20 cellular contexts compared by ENCODE assay signal in genomic region chr6:88815491-88815890, GRCh38.
A peak's percentile ranks its signal among the peaks of the same experiment; 100 is the strongest.
DNase-seq lines count a peak whose midpoint lies in the region; ATAC-seq, FAIRE-seq and TF ChIP-seq lines count a peak whose summit lies in the region.
"Had no signal": no experiment of that assay in that cellular context is flagged by ENCODE, and none has a peak within 500 bp of the region (broad histone marks: within the 10 kb centered on the region; RNA-seq: fewer than 3 reads in every experiment).

No MANE protein-coding gene starts in this region.

- CTCF ChIA-PET in HepG2 (lab: Yijun Ruan, JAX; ENCODE audit: low intra/inter-chr PET ratio, low total read pairs) = no interaction called here

- H3K4me1 ChIP-seq in liver (ENCODE audit: control insufficient read depth in 4 of 4, insufficient read depth in 4 of 4, low read length in 3 of 4) (peaks cover 2 to 17% (median 4%) of the 10 kb centered on the region in 4 donors), HepG2 (ENCODE audit: insufficient read depth, low read length) (peaks cover 18% of the 10 kb centered on the region), thyroid gland (peaks cover 5 to 12% of the 10 kb centered on the region in 2 donors)

- H3K36me3 Mint-ChIP-seq in stimulated activated effector memory CD8-positive, alpha-beta T cell treated with anti-CD3 and anti-CD28 coated beads, Interleukin-12 subunit alpha, Interleukin-12 subunit beta, amount 100 ng/mL, for 72 hours = no peaks in the 10 kb centered on the region

- BruUV-seq in HepG2 (replicated peaks; lab: Mats Ljungman, UMichigan) = no TSS peak

- in situ Hi-C loops in HepG2 (cut with HindIII; ENCODE audit: extremely low pct_ligation_motif_present, low pct_unique_long_range_greater_than_20kb) = no loop called here

- TF ChIP-seq RAD21 in liver (IDR thresholded peaks at IDR 0.05) = no peak
- no peak for TF ChIP-seq RAD21 in HepG2 (CRISPR knock-in tag; IDR thresholded peaks at IDR 0.05)

- H4K20me1 ChIP-seq in HepG2 (ENCODE audit: insufficient read depth, low read length) = no peaks in the 10 kb centered on the region; the same call in 1 of the 2 replicates

- no peak for TF ChIP-seq EP300 in HepG2 (IDR thresholded peaks at IDR 0.05; ENCODE audit: low read depth in 2 of 2, low read length in 2 of 2)
- TF ChIP-seq EP300 in HepG2 (CRISPR knock-in tag; IDR thresholded peaks at IDR 0.05; ENCODE audit: borderline replicate concordance) = no peak

- peak overlapping the region; percentile 32 for H3K27ac Mint-ChIP-seq in stimulated activated effector memory CD8-positive, alpha-beta T cell treated with anti-CD3 and anti-CD28 coated beads, Interleukin-12 subunit alpha, Interleukin-12 subunit beta, amount 100 ng/mL, for 72 hours
- H3K27ac Mint-ChIP-seq: CD4-positive, CD25-positive, alpha-beta regulatory T cell had no signal

- WGBS in liver = 57% methylated on average over 5 of the region's 5 CpGs
- WGBS in HepG2 (ENCODE audit: low lambda C conversion rate) = 91% methylated on average over 5 of the region's 5 CpGs
- 84 to 87% methylated on average over 5 of the region's 5 CpGs for WGBS in thyroid gland, 2 donors

- POLR2A ChIA-PET in HepG2 (lab: Yijun Ruan, JAX) = no interaction called here

- H3K9me3 ChIP-seq in liver (ENCODE audit: control insufficient read depth in 4 of 4, low read length in 3 of 4) (no peaks in the 10 kb centered on the region), HepG2 (ENCODE audit: low read length) (no peaks in the 10 kb centered on the region), thyroid gland (no peaks in the 10 kb centered on the region)

- H3K27me3 ChIP-seq in liver (ENCODE audit: control insufficient read depth in 4 of 4, insufficient read depth in 4 of 4, low read length in 3 of 4) = no peaks in the 10 kb centered on the region
- no peaks in the 10 kb centered on the region for H3K27me3 ChIP-seq in HepG2 (ENCODE audit: control insufficient read depth in 1 of 2, insufficient read depth in 2 of 2, low read length in 2 of 2)
- H3K27me3 ChIP-seq in thyroid gland = no peaks in the 10 kb centered on the region

- intact Hi-C loops in HepG2 (cut with micrococcal nuclease; ENCODE audit: unreplicated experiment) (no loop called here), thyroid gland (cut with DNase I) (no loop called here)

- H3K27ac ChIP-seq in liver (ENCODE audit: low read depth in 1 of 2, low read length in 2 of 2) (peak overlapping the region in 1 of 2 donors; percentile 31), HepG2 (ENCODE audit: extremely low read length, insufficient read depth, low read length) (no peak overlapping the region), thyroid gland (no peak overlapping the region)

- no peak for TF ChIP-seq CTCF in liver (IDR thresholded peaks at IDR 0.05; ENCODE audit: low read depth, low read length, missing input control)
- no peak for TF ChIP-seq CTCF in HepG2 (CRISPR knock-in tag; IDR thresholded peaks at IDR 0.05)
- no peak for TF ChIP-seq CTCF in thyroid gland (IDR thresholded peaks at IDR 0.05)

- no peak overlapping the region for H3K4me3 ChIP-seq in liver (ENCODE audit: low read depth in 1 of 3, low read length in 3 of 3)
- no peak overlapping the region for H3K4me3 ChIP-seq in HepG2 (replicated peaks in 1 of 3; ENCODE audit: insufficient read depth in 1 of 3, low read depth in 2 of 3, low read length in 3 of 3)
- no peak overlapping the region for H3K4me3 ChIP-seq in thyroid gland (replicated peaks in 1 of 3)

- TF ChIP-seq POLR2A in HepG2 (IDR thresholded peaks at IDR 0.05; ENCODE audit: insufficient read depth in 1 of 2, low read depth in 2 of 2, low read length in 2 of 2) (no peak), thyroid gland (IDR thresholded peaks at IDR 0.05) (no peak)

- DNase-seq in HepG2 (ENCODE audit: low spot score) (no peak), dermis microvascular lymphatic vessel endothelial cell (ENCODE audit: low read depth in 2 of 2) (peak; percentile 21 to 37), left lobe of liver (ENCODE audit: low spot score) (no peak), thyroid gland (no peak), activated gamma-delta T cell treated with Interleukin-2 at 50 U/mL for 16 hours (no peak)
- DNase-seq in stimulated activated effector memory CD8-positive, alpha-beta T cell treated with anti-CD3 and anti-CD28 coated beads, Interleukin-12 subunit alpha, Interleukin-12 subunit beta, amount 100 ng/mL, for 72 hours (ENCODE audit: low spot score in 2 of 2) = no peak
- DNase-seq: Calu3; CD4-positive, CD25-positive, alpha-beta regulatory T cell; DMS79; Karpas-422; NCI-H1105 treated with DMSO at 0.1 percent for 48 hours; NCI-H187; NCI-H82; SHP77 had no signal

- no peaks in the 10 kb centered on the region for H3K9me3 Mint-ChIP-seq in stimulated activated effector memory CD8-positive, alpha-beta T cell treated with anti-CD3 and anti-CD28 coated beads, Interleukin-12 subunit alpha, Interleukin-12 subunit beta, amount 100 ng/mL, for 72 hours

- no peak for FAIRE-seq in HepG2 (lab: Jason Lieb, UNC)
- FAIRE-seq: G401.6, GM12891, GM19239, H1 had no signal

- no peak overlapping the region for H3K9ac ChIP-seq in liver (ENCODE audit: low read depth in 1 of 2, low read length in 2 of 2)
- no peak overlapping the region for H3K9ac ChIP-seq in HepG2 (ENCODE audit: insufficient read depth, low read depth, low read length)

- peaks cover 2% of the 10 kb centered on the region for H3K79me2 ChIP-seq in HepG2 (ENCODE audit: insufficient read depth, low read length)

- H3K4me1 Mint-ChIP-seq in stimulated activated effector memory CD8-positive, alpha-beta T cell treated with anti-CD3 and anti-CD28 coated beads, Interleukin-12 subunit alpha, Interleukin-12 subunit beta, amount 100 ng/mL, for 72 hours = peaks cover 9% of the 10 kb centered on the region

- no peak overlapping the region for H3K4me2 ChIP-seq in HepG2 (ENCODE audit: low read depth, low read length)

- ATAC-seq in HepG2 (no peak; the same call in 2 of the 3 replicates), left lobe of liver (peak; percentile 64), HG03025 (IDR thresholded peaks at IDR 0.05; ENCODE audit: low FRiP score, unreplicated experiment) (no peak)
- peak; percentile 80 for ATAC-seq in stimulated activated effector memory CD8-positive, alpha-beta T cell treated with anti-CD3 and anti-CD28 coated beads, Interleukin-12 subunit alpha, Interleukin-12 subunit beta, amount 100 ng/mL, for 72 hours

- H3K36me3 ChIP-seq in liver (ENCODE audit: control insufficient read depth in 4 of 4, insufficient read depth in 3 of 4, low read depth in 1 of 4, low read length in 3 of 4) = no peaks in the 10 kb centered on the region
- no peaks in the 10 kb centered on the region for H3K36me3 ChIP-seq in HepG2 (replicated peaks in 1 of 2; ENCODE audit: control insufficient read depth in 1 of 2, insufficient read depth in 2 of 2, low read length in 2 of 2)
- H3K36me3 ChIP-seq in thyroid gland = no peaks in the 10 kb centered on the region

- H2AFZ ChIP-seq in HepG2 (ENCODE audit: low read length) = no peak overlapping the region

- no peak overlapping the region for H3K4me3 Mint-ChIP-seq in stimulated activated effector memory CD8-positive, alpha-beta T cell treated with anti-CD3 and anti-CD28 coated beads, Interleukin-12 subunit alpha, Interleukin-12 subunit beta, amount 100 ng/mL, for 72 hours
- H3K4me3 Mint-ChIP-seq: CD4-positive, CD25-positive, alpha-beta regulatory T cell had no signal

TF ChIP-seq in liver, 16 proteins besides CTCF, POLR2A, EP300 and RAD21:
- peak; percentile 37 for TF ChIP-seq SP1 (IDR thresholded peaks at IDR 0.05)
- TF ChIP-seq TAF1 (conservative IDR thresholded peaks at IDR 0.05) = no peak
- peak; percentile 57 to 60 for TF ChIP-seq GABPA (IDR thresholded peaks at IDR 0.05 in 1 of 2, conservative IDR thresholded peaks at IDR 0.05 in 1 of 2)

TF ChIP-seq in HepG2, 621 proteins besides CTCF, POLR2A, EP300 and RAD21 (continues in another document):
- TF ChIP-seq U2AF1 (optimal IDR thresholded peaks at IDR 0.05; ENCODE audit: low read depth, low read length) = no peak
- no peak for TF ChIP-seq ZNF740 (CRISPR knock-in tag; IDR thresholded peaks at IDR 0.05)
- TF ChIP-seq SCMH1 (CRISPR knock-in tag; IDR thresholded peaks at IDR 0.05; ENCODE audit: borderline replicate concordance) = no peak
- no peak for TF ChIP-seq HNF4G (IDR thresholded peaks at IDR 0.05; ENCODE audit: borderline replicate concordance, low read depth, low read length)
- no peak for TF ChIP-seq HNF4G (CRISPR knock-in tag; IDR thresholded peaks at IDR 0.05; ENCODE audit: borderline replicate concordance, low read depth)
- TF ChIP-seq, protein P1, sequence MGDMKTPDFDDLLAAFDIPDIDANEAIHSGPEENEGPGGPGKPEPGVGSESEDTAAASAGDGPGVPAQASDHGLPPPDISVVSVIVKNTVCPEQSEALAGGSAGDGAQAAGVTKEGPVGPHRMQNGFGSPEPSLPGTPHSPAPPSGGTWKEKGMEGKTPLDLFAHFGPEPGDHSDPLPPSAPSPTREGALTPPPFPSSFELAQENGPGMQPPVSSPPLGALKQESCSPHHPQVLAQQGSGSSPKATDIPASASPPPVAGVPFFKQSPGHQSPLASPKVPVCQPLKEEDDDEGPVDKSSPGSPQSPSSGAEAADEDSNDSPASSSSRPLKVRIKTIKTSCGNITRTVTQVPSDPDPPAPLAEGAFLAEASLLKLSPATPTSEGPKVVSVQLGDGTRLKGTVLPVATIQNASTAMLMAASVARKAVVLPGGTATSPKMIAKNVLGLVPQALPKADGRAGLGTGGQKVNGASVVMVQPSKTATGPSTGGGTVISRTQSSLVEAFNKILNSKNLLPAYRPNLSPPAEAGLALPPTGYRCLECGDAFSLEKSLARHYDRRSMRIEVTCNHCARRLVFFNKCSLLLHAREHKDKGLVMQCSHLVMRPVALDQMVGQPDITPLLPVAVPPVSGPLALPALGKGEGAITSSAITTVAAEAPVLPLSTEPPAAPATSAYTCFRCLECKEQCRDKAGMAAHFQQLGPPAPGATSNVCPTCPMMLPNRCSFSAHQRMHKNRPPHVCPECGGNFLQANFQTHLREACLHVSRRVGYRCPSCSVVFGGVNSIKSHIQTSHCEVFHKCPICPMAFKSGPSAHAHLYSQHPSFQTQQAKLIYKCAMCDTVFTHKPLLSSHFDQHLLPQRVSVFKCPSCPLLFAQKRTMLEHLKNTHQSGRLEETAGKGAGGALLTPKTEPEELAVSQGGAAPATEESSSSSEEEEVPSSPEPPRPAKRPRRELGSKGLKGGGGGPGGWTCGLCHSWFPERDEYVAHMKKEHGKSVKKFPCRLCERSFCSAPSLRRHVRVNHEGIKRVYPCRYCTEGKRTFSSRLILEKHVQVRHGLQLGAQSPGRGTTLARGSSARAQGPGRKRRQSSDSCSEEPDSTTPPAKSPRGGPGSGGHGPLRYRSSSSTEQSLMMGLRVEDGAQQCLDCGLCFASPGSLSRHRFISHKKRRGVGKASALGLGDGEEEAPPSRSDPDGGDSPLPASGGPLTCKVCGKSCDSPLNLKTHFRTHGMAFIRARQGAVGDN (CRISPR knock-in tag; IDR thresholded peaks at IDR 0.05) = no peak

Comparison
In these comparisons a context has a peak if more than half of its experiments do, and no peak if none do; other contexts are left out.
1. ATAC-seq: peak in left lobe of liver (single experiment) and stimulated activated effector memory CD8-positive, alpha-beta T cell treated with anti-CD3 and anti-CD28 coated beads, Interleukin-12 subunit alpha, Interleukin-12 subunit beta, amount 100 ng/mL, for 72 hours (single experiment); none in HepG2 (single experiment) and HG03025 (single experiment).
2. DNase-seq: peak in dermis microvascular lymphatic vessel endothelial cell (2 of 2); none in HepG2 (single experiment), left lobe of liver (single experiment), stimulated activated effector memory CD8-positive, alpha-beta T cell treated with anti-CD3 and anti-CD28 coated beads, Interleukin-12 subunit alpha, Interleukin-12 subunit beta, amount 100 ng/mL, for 72 hours (0 of 2), thyroid gland (0 of 2) and activated gamma-delta T cell treated with Interleukin-2 at 50 U/mL for 16 hours (single experiment).